ENCODE assay signal across 1 cellular context in the genomic region with DNA sequence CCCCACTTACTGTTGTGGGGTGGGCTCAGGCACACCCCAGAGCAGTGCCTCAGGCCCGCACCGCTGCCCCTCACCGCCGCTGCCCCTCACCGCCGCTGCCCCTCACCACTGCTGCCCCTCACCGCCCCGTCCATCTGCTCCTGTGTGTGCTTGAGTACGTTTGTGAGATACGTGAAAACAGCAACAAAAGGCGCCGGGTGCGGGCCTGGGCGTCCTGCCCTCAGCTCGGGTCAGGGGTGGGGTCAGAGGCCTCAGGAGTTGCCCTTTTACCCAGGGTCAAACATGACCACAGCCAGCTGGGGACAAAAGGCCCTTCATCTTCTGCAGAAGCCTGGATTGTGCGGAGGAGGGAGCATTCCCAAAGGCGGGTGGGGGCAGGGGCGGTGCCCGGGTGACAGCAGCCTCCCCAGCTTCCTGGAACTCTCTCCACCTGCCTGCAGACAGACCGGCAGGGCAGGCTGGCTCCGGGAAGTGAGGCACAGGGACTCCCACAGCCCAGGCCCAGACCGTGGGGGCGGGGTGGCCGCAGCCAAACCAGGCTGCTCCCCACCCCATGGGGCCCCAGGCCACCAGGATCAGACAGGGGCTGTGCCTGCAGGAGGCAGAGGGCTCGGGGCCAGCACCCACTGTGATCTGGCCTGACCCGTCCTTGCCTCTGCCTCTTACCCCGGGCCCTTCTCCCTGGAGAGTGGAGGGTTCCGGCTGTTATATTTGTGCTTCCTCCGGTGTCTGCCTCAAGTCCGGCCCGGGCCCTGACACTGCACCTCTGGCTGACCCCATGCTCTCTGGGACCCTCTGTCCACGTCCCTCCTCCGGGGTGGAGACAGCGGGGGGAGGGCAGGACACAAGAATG.
TF ChIP-seq lines count a peak whose summit lies in the region.

No MANE protein-coding gene starts in this region.

TF ChIP-seq in K562, 482 proteins besides CTCF, POLR2A, EP300 and RAD21 (continued from another document and continues in another):
- 0 out of 2 replicates have a peak, but pooled peaks have one; percentile 45 for TF ChIP-seq ZNF644 (tag; IDR thresholded peaks at IDR 0.05; ENCODE audit: low read depth)
- TF ChIP-seq, protein P1, sequence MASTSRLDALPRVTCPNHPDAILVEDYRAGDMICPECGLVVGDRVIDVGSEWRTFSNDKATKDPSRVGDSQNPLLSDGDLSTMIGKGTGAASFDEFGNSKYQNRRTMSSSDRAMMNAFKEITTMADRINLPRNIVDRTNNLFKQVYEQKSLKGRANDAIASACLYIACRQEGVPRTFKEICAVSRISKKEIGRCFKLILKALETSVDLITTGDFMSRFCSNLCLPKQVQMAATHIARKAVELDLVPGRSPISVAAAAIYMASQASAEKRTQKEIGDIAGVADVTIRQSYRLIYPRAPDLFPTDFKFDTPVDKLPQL (IDR thresholded peaks at IDR 0.05; ENCODE audit: extremely low read depth, insufficient read length) = no peak
- TF ChIP-seq ZNF41 (CRISPR knock-in tag; conservative IDR thresholded peaks at IDR 0.05) = 0 out of 2 replicates have a peak, but pooled peaks have one; percentile 12
- TF ChIP-seq ILF3 (IDR thresholded peaks at IDR 0.05; ENCODE audit: borderline replicate concordance) = no peak
- TF ChIP-seq POLR2G (IDR thresholded peaks at IDR 0.05; ENCODE audit: low read depth, low read length) = peak; percentile 79
- TF ChIP-seq HIVEP1 (CRISPR knock-in tag; IDR thresholded peaks at IDR 0.05) = peak; percentile 58; the same call in 1 of the 2 replicates
- TF ChIP-seq GATAD2B (IDR thresholded peaks at IDR 0.05; ENCODE audit: borderline replicate concordance) = peak; percentile 31; the same call in 1 of the 2 replicates
- TF ChIP-seq, protein P2, sequence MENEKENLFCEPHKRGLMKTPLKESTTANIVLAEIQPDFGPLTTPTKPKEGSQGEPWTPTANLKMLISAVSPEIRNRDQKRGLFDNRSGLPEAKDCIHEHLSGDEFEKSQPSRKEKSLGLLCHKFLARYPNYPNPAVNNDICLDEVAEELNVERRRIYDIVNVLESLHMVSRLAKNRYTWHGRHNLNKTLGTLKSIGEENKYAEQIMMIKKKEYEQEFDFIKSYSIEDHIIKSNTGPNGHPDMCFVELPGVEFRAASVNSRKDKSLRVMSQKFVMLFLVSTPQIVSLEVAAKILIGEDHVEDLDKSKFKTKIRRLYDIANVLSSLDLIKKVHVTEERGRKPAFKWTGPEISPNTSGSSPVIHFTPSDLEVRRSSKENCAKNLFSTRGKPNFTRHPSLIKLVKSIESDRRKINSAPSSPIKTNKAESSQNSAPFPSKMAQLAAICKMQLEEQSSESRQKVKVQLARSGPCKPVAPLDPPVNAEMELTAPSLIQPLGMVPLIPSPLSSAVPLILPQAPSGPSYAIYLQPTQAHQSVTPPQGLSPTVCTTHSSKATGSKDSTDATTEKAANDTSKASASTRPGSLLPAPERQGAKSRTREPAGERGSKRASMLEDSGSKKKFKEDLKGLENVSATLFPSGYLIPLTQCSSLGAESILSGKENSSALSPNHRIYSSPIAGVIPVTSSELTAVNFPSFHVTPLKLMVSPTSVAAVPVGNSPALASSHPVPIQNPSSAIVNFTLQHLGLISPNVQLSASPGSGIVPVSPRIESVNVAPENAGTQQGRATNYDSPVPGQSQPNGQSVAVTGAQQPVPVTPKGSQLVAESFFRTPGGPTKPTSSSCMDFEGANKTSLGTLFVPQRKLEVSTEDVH (IDR thresholded peaks at IDR 0.05; ENCODE audit: low read depth, partially characterized antibody) = no peak
- 0 out of 2 replicates have a peak, but pooled peaks have one; percentile 32 for TF ChIP-seq TRIM28 (IDR thresholded peaks at IDR 0.05)
- TF ChIP-seq NEUROD1 (IDR thresholded peaks at IDR 0.05; ENCODE audit: borderline replicate concordance, low read depth, low read length, partially characterized antibody) = peak; percentile 56
- no peak for TF ChIP-seq ZNF24 (IDR thresholded peaks at IDR 0.05)
- TF ChIP-seq SMARCA4 (IDR thresholded peaks at IDR 0.05) = peak; percentile 10; the same call in 1 of the 2 replicates
- no peak for TF ChIP-seq NCOA6 (IDR thresholded peaks at IDR 0.05)
- TF ChIP-seq ZNF232 (CRISPR knock-in tag; IDR thresholded peaks at IDR 0.05) = no peak
- TF ChIP-seq, protein P3, sequence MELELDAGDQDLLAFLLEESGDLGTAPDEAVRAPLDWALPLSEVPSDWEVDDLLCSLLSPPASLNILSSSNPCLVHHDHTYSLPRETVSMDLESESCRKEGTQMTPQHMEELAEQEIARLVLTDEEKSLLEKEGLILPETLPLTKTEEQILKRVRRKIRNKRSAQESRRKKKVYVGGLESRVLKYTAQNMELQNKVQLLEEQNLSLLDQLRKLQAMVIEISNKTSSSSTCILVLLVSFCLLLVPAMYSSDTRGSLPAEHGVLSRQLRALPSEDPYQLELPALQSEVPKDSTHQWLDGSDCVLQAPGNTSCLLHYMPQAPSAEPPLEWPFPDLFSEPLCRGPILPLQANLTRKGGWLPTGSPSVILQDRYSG (tag; conservative IDR thresholded peaks at IDR 0.05; ENCODE audit: low read depth) = peak; percentile 18
- TF ChIP-seq, protein P4, sequence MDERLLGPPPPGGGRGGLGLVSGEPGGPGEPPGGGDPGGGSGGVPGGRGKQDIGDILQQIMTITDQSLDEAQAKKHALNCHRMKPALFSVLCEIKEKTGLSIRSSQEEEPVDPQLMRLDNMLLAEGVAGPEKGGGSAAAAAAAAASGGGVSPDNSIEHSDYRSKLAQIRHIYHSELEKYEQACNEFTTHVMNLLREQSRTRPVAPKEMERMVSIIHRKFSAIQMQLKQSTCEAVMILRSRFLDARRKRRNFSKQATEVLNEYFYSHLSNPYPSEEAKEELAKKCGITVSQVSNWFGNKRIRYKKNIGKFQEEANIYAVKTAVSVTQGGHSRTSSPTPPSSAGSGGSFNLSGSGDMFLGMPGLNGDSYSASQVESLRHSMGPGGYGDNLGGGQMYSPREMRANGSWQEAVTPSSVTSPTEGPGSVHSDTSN (CRISPR knock-in tag; IDR thresholded peaks at IDR 0.05; ENCODE audit: low read depth) = no peak
- TF ChIP-seq, protein P4 (tag; conservative IDR thresholded peaks at IDR 0.05; ENCODE audit: low read depth) = no peak
- TF ChIP-seq, protein P5, sequence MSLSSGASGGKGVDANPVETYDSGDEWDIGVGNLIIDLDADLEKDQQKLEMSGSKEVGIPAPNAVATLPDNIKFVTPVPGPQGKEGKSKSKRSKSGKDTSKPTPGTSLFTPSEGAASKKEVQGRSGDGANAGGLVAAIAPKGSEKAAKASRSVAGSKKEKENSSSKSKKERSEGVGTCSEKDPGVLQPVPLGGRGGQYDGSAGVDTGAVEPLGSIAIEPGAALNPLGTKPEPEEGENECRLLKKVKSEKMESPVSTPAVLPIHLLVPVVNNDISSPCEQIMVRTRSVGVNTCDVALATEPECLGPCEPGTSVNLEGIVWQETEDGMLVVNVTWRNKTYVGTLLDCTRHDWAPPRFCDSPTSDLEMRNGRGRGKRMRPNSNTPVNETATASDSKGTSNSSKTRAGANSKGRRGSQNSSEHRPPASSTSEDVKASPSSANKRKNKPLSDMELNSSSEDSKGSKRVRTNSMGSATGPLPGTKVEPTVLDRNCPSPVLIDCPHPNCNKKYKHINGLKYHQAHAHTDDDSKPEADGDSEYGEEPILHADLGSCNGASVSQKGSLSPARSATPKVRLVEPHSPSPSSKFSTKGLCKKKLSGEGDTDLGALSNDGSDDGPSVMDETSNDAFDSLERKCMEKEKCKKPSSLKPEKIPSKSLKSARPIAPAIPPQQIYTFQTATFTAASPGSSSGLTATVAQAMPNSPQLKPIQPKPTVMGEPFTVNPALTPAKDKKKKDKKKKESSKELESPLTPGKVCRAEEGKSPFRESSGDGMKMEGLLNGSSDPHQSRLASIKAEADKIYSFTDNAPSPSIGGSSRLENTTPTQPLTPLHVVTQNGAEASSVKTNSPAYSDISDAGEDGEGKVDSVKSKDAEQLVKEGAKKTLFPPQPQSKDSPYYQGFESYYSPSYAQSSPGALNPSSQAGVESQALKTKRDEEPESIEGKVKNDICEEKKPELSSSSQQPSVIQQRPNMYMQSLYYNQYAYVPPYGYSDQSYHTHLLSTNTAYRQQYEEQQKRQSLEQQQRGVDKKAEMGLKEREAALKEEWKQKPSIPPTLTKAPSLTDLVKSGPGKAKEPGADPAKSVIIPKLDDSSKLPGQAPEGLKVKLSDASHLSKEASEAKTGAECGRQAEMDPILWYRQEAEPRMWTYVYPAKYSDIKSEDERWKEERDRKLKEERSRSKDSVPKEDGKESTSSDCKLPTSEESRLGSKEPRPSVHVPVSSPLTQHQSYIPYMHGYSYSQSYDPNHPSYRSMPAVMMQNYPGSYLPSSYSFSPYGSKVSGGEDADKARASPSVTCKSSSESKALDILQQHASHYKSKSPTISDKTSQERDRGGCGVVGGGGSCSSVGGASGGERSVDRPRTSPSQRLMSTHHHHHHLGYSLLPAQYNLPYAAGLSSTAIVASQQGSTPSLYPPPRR (CRISPR knock-in tag; IDR thresholded peaks at IDR 0.05; ENCODE audit: borderline replicate concordance) = 0 out of 2 replicates have a peak, but pooled peaks have one; percentile 19
- peak; percentile 74 for TF ChIP-seq CXXC5 (CRISPR knock-in tag; IDR thresholded peaks at IDR 0.05)
- TF ChIP-seq RFX1 (IDR thresholded peaks at IDR 0.05) = no peak
- TF ChIP-seq DIDO1 (tag; IDR thresholded peaks at IDR 0.05; ENCODE audit: low read depth) = no peak
- TF ChIP-seq ZNF436 (CRISPR knock-in tag; IDR thresholded peaks at IDR 0.05) = no peak
- TF ChIP-seq, protein P6, sequence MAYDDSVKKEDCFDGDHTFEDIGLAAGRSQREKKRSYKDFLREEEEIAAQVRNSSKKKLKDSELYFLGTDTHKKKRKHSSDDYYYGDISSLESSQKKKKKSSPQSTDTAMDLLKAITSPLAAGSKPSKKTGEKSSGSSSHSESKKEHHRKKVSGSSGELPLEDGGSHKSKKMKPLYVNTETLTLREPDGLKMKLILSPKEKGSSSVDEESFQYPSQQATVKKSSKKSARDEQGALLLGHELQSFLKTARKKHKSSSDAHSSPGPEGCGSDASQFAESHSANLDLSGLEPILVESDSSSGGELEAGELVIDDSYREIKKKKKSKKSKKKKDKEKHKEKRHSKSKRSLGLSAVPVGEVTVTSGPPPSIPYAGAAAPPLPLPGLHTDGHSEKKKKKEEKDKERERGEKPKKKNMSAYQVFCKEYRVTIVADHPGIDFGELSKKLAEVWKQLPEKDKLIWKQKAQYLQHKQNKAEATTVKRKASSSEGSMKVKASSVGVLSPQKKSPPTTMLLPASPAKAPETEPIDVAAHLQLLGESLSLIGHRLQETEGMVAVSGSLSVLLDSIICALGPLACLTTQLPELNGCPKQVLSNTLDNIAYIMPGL (CRISPR knock-in tag; IDR thresholded peaks at IDR 0.05) = no peak
- TF ChIP-seq, protein P7, sequence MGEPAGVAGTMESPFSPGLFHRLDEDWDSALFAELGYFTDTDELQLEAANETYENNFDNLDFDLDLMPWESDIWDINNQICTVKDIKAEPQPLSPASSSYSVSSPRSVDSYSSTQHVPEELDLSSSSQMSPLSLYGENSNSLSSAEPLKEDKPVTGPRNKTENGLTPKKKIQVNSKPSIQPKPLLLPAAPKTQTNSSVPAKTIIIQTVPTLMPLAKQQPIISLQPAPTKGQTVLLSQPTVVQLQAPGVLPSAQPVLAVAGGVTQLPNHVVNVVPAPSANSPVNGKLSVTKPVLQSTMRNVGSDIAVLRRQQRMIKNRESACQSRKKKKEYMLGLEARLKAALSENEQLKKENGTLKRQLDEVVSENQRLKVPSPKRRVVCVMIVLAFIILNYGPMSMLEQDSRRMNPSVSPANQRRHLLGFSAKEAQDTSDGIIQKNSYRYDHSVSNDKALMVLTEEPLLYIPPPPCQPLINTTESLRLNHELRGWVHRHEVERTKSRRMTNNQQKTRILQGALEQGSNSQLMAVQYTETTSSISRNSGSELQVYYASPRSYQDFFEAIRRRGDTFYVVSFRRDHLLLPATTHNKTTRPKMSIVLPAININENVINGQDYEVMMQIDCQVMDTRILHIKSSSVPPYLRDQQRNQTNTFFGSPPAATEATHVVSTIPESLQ (CRISPR knock-in tag; IDR thresholded peaks at IDR 0.05) = peak; percentile 76; the same call in 1 of the 2 replicates
- TF ChIP-seq ZFX (CRISPR knock-in tag; IDR thresholded peaks at IDR 0.05) = peak; percentile 81
- TF ChIP-seq RB1 (IDR thresholded peaks at IDR 0.05; ENCODE audit: low read depth) = peak; percentile 59; the same call in 1 of the 2 replicates
- no peak for TF ChIP-seq ZNF695 (CRISPR knock-in tag; IDR thresholded peaks at IDR 0.05)
- TF ChIP-seq, protein P8, sequence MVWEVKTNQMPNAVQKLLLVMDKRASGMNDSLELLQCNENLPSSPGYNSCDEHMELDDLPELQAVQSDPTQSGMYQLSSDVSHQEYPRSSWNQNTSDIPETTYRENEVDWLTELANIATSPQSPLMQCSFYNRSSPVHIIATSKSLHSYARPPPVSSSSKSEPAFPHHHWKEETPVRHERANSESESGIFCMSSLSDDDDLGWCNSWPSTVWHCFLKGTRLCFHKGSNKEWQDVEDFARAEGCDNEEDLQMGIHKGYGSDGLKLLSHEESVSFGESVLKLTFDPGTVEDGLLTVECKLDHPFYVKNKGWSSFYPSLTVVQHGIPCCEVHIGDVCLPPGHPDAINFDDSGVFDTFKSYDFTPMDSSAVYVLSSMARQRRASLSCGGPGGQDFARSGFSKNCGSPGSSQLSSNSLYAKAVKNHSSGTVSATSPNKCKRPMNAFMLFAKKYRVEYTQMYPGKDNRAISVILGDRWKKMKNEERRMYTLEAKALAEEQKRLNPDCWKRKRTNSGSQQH (CRISPR knock-in tag; IDR thresholded peaks at IDR 0.05) = peak; percentile 61; the same call in 1 of the 2 replicates
- TF ChIP-seq, protein P9, sequence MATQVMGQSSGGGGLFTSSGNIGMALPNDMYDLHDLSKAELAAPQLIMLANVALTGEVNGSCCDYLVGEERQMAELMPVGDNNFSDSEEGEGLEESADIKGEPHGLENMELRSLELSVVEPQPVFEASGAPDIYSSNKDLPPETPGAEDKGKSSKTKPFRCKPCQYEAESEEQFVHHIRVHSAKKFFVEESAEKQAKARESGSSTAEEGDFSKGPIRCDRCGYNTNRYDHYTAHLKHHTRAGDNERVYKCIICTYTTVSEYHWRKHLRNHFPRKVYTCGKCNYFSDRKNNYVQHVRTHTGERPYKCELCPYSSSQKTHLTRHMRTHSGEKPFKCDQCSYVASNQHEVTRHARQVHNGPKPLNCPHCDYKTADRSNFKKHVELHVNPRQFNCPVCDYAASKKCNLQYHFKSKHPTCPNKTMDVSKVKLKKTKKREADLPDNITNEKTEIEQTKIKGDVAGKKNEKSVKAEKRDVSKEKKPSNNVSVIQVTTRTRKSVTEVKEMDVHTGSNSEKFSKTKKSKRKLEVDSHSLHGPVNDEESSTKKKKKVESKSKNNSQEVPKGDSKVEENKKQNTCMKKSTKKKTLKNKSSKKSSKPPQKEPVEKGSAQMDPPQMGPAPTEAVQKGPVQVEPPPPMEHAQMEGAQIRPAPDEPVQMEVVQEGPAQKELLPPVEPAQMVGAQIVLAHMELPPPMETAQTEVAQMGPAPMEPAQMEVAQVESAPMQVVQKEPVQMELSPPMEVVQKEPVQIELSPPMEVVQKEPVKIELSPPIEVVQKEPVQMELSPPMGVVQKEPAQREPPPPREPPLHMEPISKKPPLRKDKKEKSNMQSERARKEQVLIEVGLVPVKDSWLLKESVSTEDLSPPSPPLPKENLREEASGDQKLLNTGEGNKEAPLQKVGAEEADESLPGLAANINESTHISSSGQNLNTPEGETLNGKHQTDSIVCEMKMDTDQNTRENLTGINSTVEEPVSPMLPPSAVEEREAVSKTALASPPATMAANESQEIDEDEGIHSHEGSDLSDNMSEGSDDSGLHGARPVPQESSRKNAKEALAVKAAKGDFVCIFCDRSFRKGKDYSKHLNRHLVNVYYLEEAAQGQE (CRISPR knock-in tag; IDR thresholded peaks at IDR 0.05; ENCODE audit: low read depth) = peak; percentile 75; the same call in 1 of the 2 replicates
- peak; percentile 48; the same call in 1 of the 2 replicates for TF ChIP-seq TCF3 (CRISPR knock-in tag; IDR thresholded peaks at IDR 0.05)
